27 cellular contexts compared by ENCODE assay signal in genomic region chr5:2499917-2500316, GRCh38.
"Had no signal": no experiment of that assay in that cellular context is flagged by ENCODE, and none has a peak within 500 bp of the region (broad histone marks: within the 10 kb centered on the region; RNA-seq: fewer than 3 reads in every experiment).

No MANE protein-coding gene starts in this region.

- H3K9me3 ChIP-seq: testis, thoracic aorta, thyroid gland, uterus, vagina had no signal

- H3K4me1 ChIP-seq: stomach, suprapubic skin, testis, thyroid gland, tibial artery, tibial nerve, transverse colon, upper lobe of left lung, upper lobe of right lung, uterus, vagina had no signal

- H3K4me3 ChIP-seq: stomach, suprapubic skin, testis, thoracic aorta, thyroid gland, tibial artery, tibial nerve, transverse colon, upper lobe of left lung, upper lobe of right lung, uterus, vagina had no signal

- FAIRE-seq: urothelium cell line had no signal

- ATAC-seq: stimulated activated effector memory CD8-positive, alpha-beta T cell treated with anti-CD3 and anti-CD28 coated beads, Interleukin-12 subunit alpha, Interleukin-12 subunit beta, amount 100 ng/mL, for 72 hours; stimulated activated memory B cell treated with anti-CD40 and anti-IgM and Interleukin-4, amounts not matched to agents 10 μg/mL and 1 μg/mL and 100 μg/mL, for 72 hours; stimulated activated naive B cell treated with anti-CD40 and anti-IgM and Interleukin-4, amounts not matched to agents 10 μg/mL and 1 μg/mL and 100 μg/mL, for 72 hours; stimulated activated naive CD8-positive, alpha-beta T cell treated with anti-CD3 and anti-CD28 coated beads, Interleukin-15, amount 100 ng/mL, for 72 hours; stimulated activated naive CD8-positive, alpha-beta T cell treated with anti-CD3 and anti-CD28 coated beads, Interleukin-15, Interleukin-2, amounts not matched to agents 100 U/mL and 50 U/mL, for 24 hours; upper lobe of right lung had no signal

- H3K27ac ChIP-seq: stomach, suprapubic skin, testis, thoracic aorta, thyroid gland, tibial artery, tibial nerve, transverse colon, upper lobe of left lung, upper lobe of right lung, uterus, vagina had no signal

- H3K36me3 ChIP-seq: stomach, suprapubic skin, thoracic aorta, thyroid gland, tibial artery, tibial nerve, transverse colon, upper lobe of left lung, upper lobe of right lung, uterus, vagina had no signal

- DNase-seq: stimulated activated CD4-positive, alpha-beta T cell treated with anti-CD3 and anti-CD28 coated beads, Interleukin-2, amount 100 ng/mL, for 48 hours; stimulated activated CD4-positive, alpha-beta T cell treated with anti-CD3 and anti-CD28 coated beads, Interleukin-4, amount 100 ng/mL, for 1 hour; stimulated activated CD4-positive, alpha-beta T cell treated with anti-CD3 and anti-CD28 coated beads, Interleukin-4, amount 100 ng/mL, for 24 hours; stimulated activated CD4-positive, alpha-beta T cell treated with anti-CD3 and anti-CD28 coated beads, Interleukin-4, amount 100 ng/mL, for 4 hours; stimulated activated CD8-positive, alpha-beta memory T cell treated with anti-CD3 and anti-CD28 coated beads, Interleukin-4, amount 100 ng/mL, for 48 hours; stimulated activated naive B cell treated with anti-CD40 and anti-IgM and Interleukin-4, amounts not matched to agents 10 μg/mL and 1 μg/mL and 100 μg/mL, for 72 hours; stimulated activated naive CD4-positive, alpha-beta T cell; stimulated activated naive CD4-positive, alpha-beta T cell treated with Interleukin-2 at 50 U/mL for 16 hours; stimulated activated naive CD8-positive, alpha-beta T cell treated with anti-CD3 and anti-CD28 coated beads, Interleukin-15, amount 100 ng/mL, for 72 hours; stimulated activated naive CD8-positive, alpha-beta T cell treated with anti-CD3 and anti-CD28 coated beads, Interleukin-15, Interleukin-2, amounts not matched to agents 100 U/mL and 50 U/mL, for 24 hours; stomach; substantia nigra; testis; thyroid gland; tibial artery; transverse colon; trophoblast cell; upper lobe of left lung; upper lobe of right lung; uterus had no signal
